Comparison of ENCODE assay signal across 10 cellular contexts in genomic region chr4:106583567-106583966, GRCh38.
DNase-seq lines count a peak whose midpoint lies in the region; TF ChIP-seq lines count a peak whose summit lies in the region.
"Had no signal": no experiment of that assay in that cellular context is flagged by ENCODE, and none has a peak within 500 bp of the region (broad histone marks: within the 10 kb centered on the region; RNA-seq: fewer than 3 reads in every experiment).

No MANE protein-coding gene starts in this region.

- H3K4me3 ChIP-seq in SJSA1: no peak overlapping the region
- H3K4me3 ChIP-seq in coronary artery: no peak overlapping the region
- no peak overlapping the region for H3K4me3 ChIP-seq in MM.1S (ENCODE audit: low read length)

- H3K4me3 Mint-ChIP-seq in HFFc6: peak overlapping the region; percentile 59
- no peak overlapping the region for H3K4me3 Mint-ChIP-seq in T-helper 2 cell treated with Interferon-gamma antibody and Interleukin-4, amounts not matched to agents 5 μg/mL and 100 μg/mL, for 36 hours

- H4K20me1 ChIP-seq in MM.1S (ENCODE audit: insufficient read depth, low read length): no peaks in the 10 kb centered on the region

- H3K9ac ChIP-seq in MM.1S (ENCODE audit: low read length): no peak overlapping the region

- peaks cover 59% of the 10 kb centered on the region for H3K4me1 Mint-ChIP-seq in HFFc6 (ENCODE audit: low read depth)
- no peaks in the 10 kb centered on the region for H3K4me1 Mint-ChIP-seq in T-helper 2 cell treated with Interferon-gamma antibody and Interleukin-4, amounts not matched to agents 5 μg/mL and 100 μg/mL, for 36 hours (ENCODE audit: low read depth)

- H3K27me3 Mint-ChIP-seq in HFFc6 (ENCODE audit: insufficient read depth): no peaks in the 10 kb centered on the region
- no peaks in the 10 kb centered on the region for H3K27me3 Mint-ChIP-seq in T-helper 2 cell treated with Interferon-gamma antibody and Interleukin-4, amounts not matched to agents 5 μg/mL and 100 μg/mL, for 36 hours (ENCODE audit: low read depth)
- H3K27me3 Mint-ChIP-seq: progenitor cell of endocrine pancreas had no signal

- DNase-seq in HFFc6: peak; percentile 93
- peak in 1 of 2 experiments; percentile 83 for DNase-seq in SJSA1 (ENCODE audit: low read depth in 1 of 2, low spot score in 2 of 2)
- peak; percentile 74 for DNase-seq in fibroblast of the conjunctiva (ENCODE audit: low read depth)
- peak; percentile 87 for DNase-seq in stromal cell of bone marrow (ENCODE audit: low read depth)
- DNase-seq in coronary artery (ENCODE audit: low spot score): no peak
- no peak for DNase-seq in MM.1S
- DNase-seq in T-helper 2 cell treated with Interferon-gamma antibody and Interleukin-4, amounts not matched to agents 5 μg/mL and 100 μg/mL, for 36 hours (ENCODE audit: low spot score): no peak
- DNase-seq: amygdala, NCI-H69 had no signal

- no peaks in the 10 kb centered on the region for H3K36me3 ChIP-seq in SJSA1
- no peaks in the 10 kb centered on the region for H3K36me3 ChIP-seq in MM.1S (replicated peaks; ENCODE audit: insufficient read depth, low read length)

- no peaks in the 10 kb centered on the region; the same call in 1 of the 2 replicates for H3F3A ChIP-seq in MM.1S (ENCODE audit: insufficient read depth, low read length)

- no peaks in the 10 kb centered on the region for H3K79me2 ChIP-seq in MM.1S (ENCODE audit: low read length)

- H3K4me2 ChIP-seq in MM.1S (ENCODE audit: low read depth, low read length): no peak overlapping the region

- H3K9me3 Mint-ChIP-seq in HFFc6: no peaks in the 10 kb centered on the region
- no peaks in the 10 kb centered on the region for H3K9me3 Mint-ChIP-seq in T-helper 2 cell treated with Interferon-gamma antibody and Interleukin-4, amounts not matched to agents 5 μg/mL and 100 μg/mL, for 36 hours

- peak overlapping the region; percentile 92 for H3K27ac ChIP-seq in SJSA1
- H3K27ac ChIP-seq in coronary artery: no peak overlapping the region
- no peak overlapping the region for H3K27ac ChIP-seq in MM.1S (ENCODE audit: low read length)

- no peak overlapping the region for H2AFZ ChIP-seq in MM.1S (ENCODE audit: low read length)

- peak overlapping the region; percentile 85 for H3K27ac Mint-ChIP-seq in HFFc6
- H3K27ac Mint-ChIP-seq in T-helper 2 cell treated with Interferon-gamma antibody and Interleukin-4, amounts not matched to agents 5 μg/mL and 100 μg/mL, for 36 hours: no peak overlapping the region
- H3K27ac Mint-ChIP-seq: progenitor cell of endocrine pancreas had no signal

- H3K27me3 ChIP-seq in SJSA1 (replicated peaks) (no peaks in the 10 kb centered on the region), MM.1S (replicated peaks; ENCODE audit: insufficient read depth, low read length) (no peaks in the 10 kb centered on the region)

- H3K9me3 ChIP-seq in SJSA1 (replicated peaks) (no peaks in the 10 kb centered on the region), MM.1S (replicated peaks; ENCODE audit: insufficient read depth, low read length) (no peaks in the 10 kb centered on the region)

- peaks cover 43% of the 10 kb centered on the region for H3K4me1 ChIP-seq in SJSA1 (replicated peaks)
- peaks cover 5% of the 10 kb centered on the region for H3K4me1 ChIP-seq in MM.1S (ENCODE audit: low read length)

- no peaks in the 10 kb centered on the region for H3K36me3 Mint-ChIP-seq in HFFc6 (ENCODE audit: low read depth)
- H3K36me3 Mint-ChIP-seq in T-helper 2 cell treated with Interferon-gamma antibody and Interleukin-4, amounts not matched to agents 5 μg/mL and 100 μg/mL, for 36 hours (ENCODE audit: low read depth): no peaks in the 10 kb centered on the region

- TF ChIP-seq CTCF in HFFc6 (IDR thresholded peaks at IDR 0.05) (no peak), coronary artery (IDR thresholded peaks at IDR 0.05) (no peak), MM.1S (IDR thresholded peaks at IDR 0.05; ENCODE audit: low read length) (no peak)

- no peaks in the 10 kb centered on the region for H3K9me2 ChIP-seq in MM.1S (replicated peaks; ENCODE audit: insufficient read depth, low read length)

Comparison
In these comparisons a context has a peak if more than half of its experiments do, and no peak if none do; other contexts are left out.
1. DNase-seq: peak in HFFc6 (single experiment), fibroblast of the conjunctiva (single experiment) and stromal cell of bone marrow (single experiment); none in coronary artery (single experiment), MM.1S (single experiment) and T-helper 2 cell treated with Interferon-gamma antibody and Interleukin-4, amounts not matched to agents 5 μg/mL and 100 μg/mL, for 36 hours (single experiment).